In the genomic region with DNA sequence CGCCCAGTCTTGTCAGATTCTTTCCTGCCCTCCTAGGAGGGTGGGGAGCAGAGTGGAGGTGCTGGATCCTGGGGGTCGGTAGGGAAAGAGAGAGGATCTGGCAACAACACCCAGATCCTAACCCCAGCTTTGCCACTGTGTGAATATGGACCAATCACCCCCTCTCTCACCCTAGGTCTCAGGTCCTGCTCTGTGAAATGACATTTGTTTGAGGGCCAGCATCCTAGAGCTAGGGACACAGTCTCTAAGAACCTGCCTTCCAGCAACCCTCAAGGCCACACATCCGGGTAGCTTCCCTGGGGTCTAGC, we compare ENCODE assay signal across 17 cellular contexts. TPM values are rescaled to one million over a fixed set of nuclear protein-coding genes. Genes with fewer than 3 reads are reported as not detected.
DNase-seq lines count a peak whose midpoint lies in the region; ATAC-seq and TF ChIP-seq lines count a peak whose summit lies in the region.
"Had no signal": no experiment of that assay in that cellular context is flagged by ENCODE, and none has a peak within 500 bp of the region (broad histone marks: within the 10 kb centered on the region; RNA-seq: fewer than 3 reads in every experiment).

No MANE protein-coding gene starts in this region.

- H4K91ac ChIP-seq in IMR-90 (ENCODE audit: insufficient read depth, low read depth, low read length): peak overlapping the region; percentile 48

- H2AK5ac ChIP-seq in IMR-90 (ENCODE audit: low read depth, low read length) (peak overlapping the region; percentile 56; the same call in 1 of the 2 replicates), mesendoderm (ENCODE audit: low read length) (no peak overlapping the region)

- H3K9me3 ChIP-seq in IMR-90 (ENCODE audit: control insufficient read depth, insufficient read depth, low read length) (no peaks in the 10 kb centered on the region), lower lobe of right lung (no peaks in the 10 kb centered on the region), stomach (no peaks in the 10 kb centered on the region), OCI-LY7 (ENCODE audit: low read length) (no peaks in the 10 kb centered on the region)

- H3K9me2 ChIP-seq in OCI-LY7 (ENCODE audit: insufficient read depth, low read length): no peaks in the 10 kb centered on the region

- H3K36me3 Mint-ChIP-seq in brain: no peaks in the 10 kb centered on the region

- H3K23ac ChIP-seq in IMR-90 (ENCODE audit: low read depth, low read length) (no peak overlapping the region), mesendoderm (ENCODE audit: low read length) (no peak overlapping the region)

- H3K27ac Mint-ChIP-seq in brain: peak overlapping the region in 3 of 5 experiments; percentile 70 to 94 (median 77)
- H3K27ac Mint-ChIP-seq: activated naive CD8-positive, alpha-beta T cell treated with anti-CD3 and anti-CD28 coated beads, Interleukin-2, amount 50 U/mL, for 24 hours; CD4-positive, alpha-beta T cell had no signal

- H3K4me2 ChIP-seq in IMR-90 (ENCODE audit: low read depth, low read length) (peak overlapping the region; percentile 63; the same call in 1 of the 2 replicates), OCI-LY7 (ENCODE audit: low read length) (no peak overlapping the region), mesendoderm (ENCODE audit: low read length) (no peak overlapping the region)

- TF ChIP-seq RAD21 in IMR-90 (IDR thresholded peaks at IDR 0.05; ENCODE audit: low read length): no peak

- peaks cover 26% of the 10 kb centered on the region for H3K27me3 Mint-ChIP-seq in brain
- H3K27me3 Mint-ChIP-seq: activated naive CD8-positive, alpha-beta T cell treated with anti-CD3 and anti-CD28 coated beads, Interleukin-2, amount 50 U/mL, for 24 hours; CD4-positive, alpha-beta T cell had no signal

- H2AFZ ChIP-seq in IMR-90 (replicated peaks; ENCODE audit: low read length, poor library complexity): peak overlapping the region; percentile 60
- H2AFZ ChIP-seq in OCI-LY7 (ENCODE audit: low read length): no peak overlapping the region

- H3K4me1 ChIP-seq in IMR-90 (ENCODE audit: control insufficient read depth, insufficient read depth, low read length): peaks cover 24% of the 10 kb centered on the region
- peaks cover 44% of the 10 kb centered on the region for H3K4me1 ChIP-seq in lower lobe of right lung
- peaks cover 0 to 21% (median 7%) of the 10 kb centered on the region in 4 donors for H3K4me1 ChIP-seq in stomach
- H3K4me1 ChIP-seq in OCI-LY7 (ENCODE audit: insufficient read depth, low read length, poor library complexity, severe bottlenecking): no peaks in the 10 kb centered on the region
- peaks cover 7% of the 10 kb centered on the region for H3K4me1 ChIP-seq in mesendoderm (ENCODE audit: control insufficient read depth, low read depth, low read length)

- H3K9ac ChIP-seq in IMR-90 (ENCODE audit: low read depth, low read length): no peak overlapping the region
- no peak overlapping the region for H3K9ac ChIP-seq in mesendoderm (ENCODE audit: low read length)

- TF ChIP-seq EP300 in stomach (IDR thresholded peaks at IDR 0.05): no peak

- H2BK5ac ChIP-seq in IMR-90 (ENCODE audit: low read depth, low read length, poor library complexity, severe bottlenecking): peak overlapping the region; percentile 38
- no peak overlapping the region for H2BK5ac ChIP-seq in mesendoderm (ENCODE audit: low read length)

- H4K5ac ChIP-seq in IMR-90 (ENCODE audit: low read depth, low read length) (peak overlapping the region; percentile 58), mesendoderm (ENCODE audit: low read length) (no peak overlapping the region)

- peaks cover 12% of the 10 kb centered on the region for H3K9me1 ChIP-seq in IMR-90 (ENCODE audit: insufficient read depth, low read length)

- BruUV-seq in IMR-90 (replicated peaks; lab: Mats Ljungman, UMichigan) (no TSS peak), OCI-LY7 (replicated peaks; lab: Mats Ljungman, UMichigan) (no TSS peak)

- intact Hi-C loops in IMR-90 (cut with micrococcal nuclease): no loop called here
- intact Hi-C loops in lower lobe of right lung (cut with DNase I): no loop called here
- intact Hi-C loops in stomach (cut with DNase I; ENCODE audit: low total_unique reads): no loop called here
- intact Hi-C loops in OCI-LY7 (cut with micrococcal nuclease; ENCODE audit: unreplicated experiment): no loop called here

- peak; percentile 28 for ATAC-seq in IMR-90 (ENCODE audit: low read depth)
- ATAC-seq in lower lobe of right lung: peak in 1 of 2 donors; percentile 53
- no peak for ATAC-seq in GM21619 (IDR thresholded peaks at IDR 0.05; ENCODE audit: unreplicated experiment)
- ATAC-seq: activated naive CD8-positive, alpha-beta T cell treated with anti-CD3 and anti-CD28 coated beads, Interleukin-2, amount 50 U/mL, for 24 hours; GM12878; PC-3 had no signal

- in situ Hi-C loops in IMR-90 (cut with MboI; ENCODE audit: low sequenced_read_pairs): no loop called here

- dilution Hi-C loops in IMR-90 (cut with HindIII; ENCODE audit: low sequenced_read_pairs, unreplicated experiment): no loop called here

- H3K79me2 ChIP-seq in OCI-LY7 (ENCODE audit: insufficient read depth, low read depth, low read length) (no peaks in the 10 kb centered on the region), mesendoderm (ENCODE audit: control insufficient read depth, insufficient read depth, low read length) (no peaks in the 10 kb centered on the region)

- TF ChIP-seq CTCF in IMR-90 (conservative IDR thresholded peaks at IDR 0.05; ENCODE audit: low read depth, low read length): no peak
- no peak for TF ChIP-seq CTCF in brain (conservative IDR thresholded peaks at IDR 0.05)
- no peak for TF ChIP-seq CTCF in lower lobe of right lung (IDR thresholded peaks at IDR 0.05)
- TF ChIP-seq CTCF in stomach (IDR thresholded peaks at IDR 0.05): no peak
- TF ChIP-seq CTCF in OCI-LY7 (conservative IDR thresholded peaks at IDR 0.05; ENCODE audit: low read length): no peak

- peak overlapping the region; percentile 57; the same call in 1 of the 2 replicates for H2BK120ac ChIP-seq in IMR-90 (ENCODE audit: low read depth, low read length)
- no peak overlapping the region for H2BK120ac ChIP-seq in mesendoderm (ENCODE audit: low read depth, low read length)

- H3K14ac ChIP-seq in IMR-90 (replicated peaks; ENCODE audit: low read depth, low read length): 0 out of 2 replicates have a peak overlapping the region, but pooled peaks have one; percentile 5

- H3K4me1 Mint-ChIP-seq in brain: peaks cover 33% of the 10 kb centered on the region

- no CpG with 5 or more reads among the region's 3 CpGs for WGBS in IMR-90 (ENCODE audit: extremely low coverage in 2 of 2, insufficient read length in 1 of 2), 2 experiments
- 66 to 79% (median 73%) methylated on average over 3 of the region's 3 CpGs for WGBS in stomach, 5 donors
- WGBS in mesendoderm (ENCODE audit: extremely low coverage, insufficient coverage, low lambda C conversion rate): no CpG with 5 or more reads among the region's 3 CpGs

- peak overlapping the region in 1 of 2 experiments; percentile 59; a peak in 2 of 4 replicates for H4K8ac ChIP-seq in IMR-90 (ENCODE audit: low read depth in 2 of 2, low read length in 2 of 2)
- no peak overlapping the region for H4K8ac ChIP-seq in mesendoderm (ENCODE audit: low read depth, low read length)

- H3K36me3 ChIP-seq in IMR-90 (ENCODE audit: control insufficient read depth, insufficient read depth, low read length) (no peaks in the 10 kb centered on the region), lower lobe of right lung (no peaks in the 10 kb centered on the region), stomach (no peaks in the 10 kb centered on the region), OCI-LY7 (ENCODE audit: insufficient read depth, low read length) (no peaks in the 10 kb centered on the region), mesendoderm (ENCODE audit: control insufficient read depth, insufficient read depth, low read length) (no peaks in the 10 kb centered on the region)

- CTCF ChIA-PET in IMR-90 (lab: Yijun Ruan, JAX) (interaction anchor here (1.5 kb wide), 1 partner anchor 13 kb away, joined by 7 read pairs; no protein-coding TSS in a partner anchor), OCI-LY7 (lab: Charles Lee; ENCODE audit: unreplicated experiment) (no interaction called here)

- no peaks in the 10 kb centered on the region for H4K20me1 ChIP-seq in IMR-90 (ENCODE audit: insufficient read depth, low read length)
- no peaks in the 10 kb centered on the region for H4K20me1 ChIP-seq in OCI-LY7 (ENCODE audit: insufficient read depth, low read length)

- no peaks in the 10 kb centered on the region for H3K27me3 ChIP-seq in IMR-90 (ENCODE audit: control insufficient read depth, insufficient read depth, low read length)
- no peaks in the 10 kb centered on the region for H3K27me3 ChIP-seq in lower lobe of right lung (ENCODE audit: low read depth)
- no peaks in the 10 kb centered on the region for H3K27me3 ChIP-seq in stomach
- no peaks in the 10 kb centered on the region for H3K27me3 ChIP-seq in mesendoderm (ENCODE audit: insufficient read depth, low read length, poor library complexity)

- POLR2A ChIA-PET in IMR-90 (lab: Charles Lee; ENCODE audit: unreplicated experiment): interaction anchor here (0.6 kb wide), 1 partner anchor 193 kb away, joined by 10 read pairs; no protein-coding TSS in a partner anchor
- POLR2A ChIA-PET in OCI-LY7 (lab: Charles Lee): interaction anchor here (1.4 kb wide), 1 partner anchor 14 kb away, joined by 3 read pairs; no protein-coding TSS in a partner anchor

- DNase-seq in IMR-90 (no peak), lower lobe of right lung (no peak), stomach (no peak), OCI-LY7 (ENCODE audit: low spot score) (no peak), mesendoderm (no peak)
- DNase-seq: activated CD4-positive, alpha-beta T cell treated with anti-CD3 and anti-CD28 coated beads for 1 hour; activated naive CD8-positive, alpha-beta T cell treated with anti-CD3 and anti-CD28 coated beads, Interleukin-2, amount 50 U/mL, for 24 hours; CD4-positive, alpha-beta T cell; cerebellar nuclear complex; hippocampal formation; Karpas-422; PC-3 had no signal

- H3K79me1 ChIP-seq in IMR-90 (ENCODE audit: low read depth in 1 of 2, low read length in 2 of 2) (no peaks in the 10 kb centered on the region), mesendoderm (ENCODE audit: low read length) (no peaks in the 10 kb centered on the region)

- TF ChIP-seq POLR2A in IMR-90 (IDR thresholded peaks at IDR 0.05; ENCODE audit: low read depth, low read length) (no peak), stomach (IDR thresholded peaks at IDR 0.05) (no peak)

- H3K56ac ChIP-seq in IMR-90 (ENCODE audit: extremely low read depth, insufficient read depth, low read length): 0 out of 2 replicates have a peak overlapping the region, but pooled peaks have one; percentile 8
- no peak overlapping the region for H3K56ac ChIP-seq in mesendoderm (ENCODE audit: low read length)

- peaks cover 0 to 3% (median 0%) of the 10 kb centered on the region in 5 experiments for H3K9me3 Mint-ChIP-seq in brain
- H3K9me3 Mint-ChIP-seq: activated naive CD8-positive, alpha-beta T cell treated with anti-CD3 and anti-CD28 coated beads, Interleukin-2, amount 50 U/mL, for 24 hours; CD4-positive, alpha-beta T cell; neural crest cell had no signal

- H3K18ac ChIP-seq in IMR-90 (ENCODE audit: low read depth, low read length) (peak overlapping the region; percentile 55), mesendoderm (ENCODE audit: low read length) (no peak overlapping the region)

- peak overlapping the region in 1 of 5 experiments; percentile 10 for H3K4me3 Mint-ChIP-seq in brain
- H3K4me3 Mint-ChIP-seq: activated naive CD8-positive, alpha-beta T cell treated with anti-CD3 and anti-CD28 coated beads, Interleukin-2, amount 50 U/mL, for 24 hours; CD4-positive, alpha-beta T cell; neural crest cell had no signal

- H3K4ac ChIP-seq in IMR-90 (ENCODE audit: low read depth, low read length) (peak overlapping the region; percentile 21), mesendoderm (ENCODE audit: low read depth, low read length) (no peak overlapping the region)

- H3K27ac ChIP-seq in IMR-90 (ENCODE audit: insufficient read depth, low read length) (peak overlapping the region; percentile 72; the same call in 1 of the 2 replicates), lower lobe of right lung (peak overlapping the region; percentile 56), stomach (peak overlapping the region in 3 of 5 donors; percentile 54 to 64 (median 60)), OCI-LY7 (ENCODE audit: low read depth, low read length, poor library complexity, severe bottlenecking) (no peak overlapping the region), mesendoderm (ENCODE audit: low read depth, low read length) (no peak overlapping the region)
- H3K27ac ChIP-seq: epithelial cell of prostate had no signal

- no peak overlapping the region for H2AK9ac ChIP-seq in IMR-90 (replicated peaks; ENCODE audit: low read depth, low read length, poor library complexity)

- H3K4me3 ChIP-seq in IMR-90 (ENCODE audit: insufficient read depth, low read depth, low read length) (no peak overlapping the region), lower lobe of right lung (no peak overlapping the region), stomach (no peak overlapping the region), OCI-LY7 (ENCODE audit: low read depth, low read length, poor library complexity, severe bottlenecking) (no peak overlapping the region), mesendoderm (ENCODE audit: low read length) (no peak overlapping the region)
- H3K4me3 ChIP-seq: GM12878 had no signal

- H2BK15ac ChIP-seq in IMR-90 (ENCODE audit: low read depth, low read length): no peak overlapping the region; the same call in 2 of the 3 replicates
- no peak overlapping the region for H2BK15ac ChIP-seq in mesendoderm (replicated peaks; ENCODE audit: low read depth)

- peak overlapping the region; percentile 4; the same call in 1 of the 2 replicates for H2BK20ac ChIP-seq in IMR-90 (ENCODE audit: low read depth, low read length)

RNA-seq across cellular contexts. Expression of a gene that starts 28.4 kb away (rescaled TPM):
- total RNA-seq in IMR-90 (2012; rRNA removed) (3.6 and 4.1 TPM in 2 replicates), lower lobe of right lung (9.3 TPM), stomach (10 to 100 TPM in 2 of 5 donors, 1 to 10 TPM in 3; 1.2 to 17.7 (median 9.7) TPM), OCI-LY7 (2022) (21.2 and 22.8 TPM in 2 replicates)
- polyA plus RNA-seq in IMR-90 (2012; rRNA removed) (19.9 and 21.7 TPM in 2 replicates), brain (ENCODE audit: insufficient read depth, low read depth, low replicate concordance) (6.8 TPM), stomach (10 to 100 TPM in 1 of 3 donors, 1 to 10 TPM in 2; 6.3 to 11.0 (median 6.4) TPM)
- 11.1 and 15.2 TPM in 2 replicates for polyA plus RNA-seq in IMR-90 (2012; cell fraction: cytosol; rRNA removed)
- 52.0 and 95.3 TPM in 2 replicates for polyA plus RNA-seq in IMR-90 (2012; cell fraction: nucleus; rRNA removed; ENCODE audit: low replicate concordance)
- 7.1 and 12.3 TPM in 2 replicates for total RNA-seq in OCI-LY7 (2014; rRNA removed; shearing (Covaris generic))
- polyA plus RNA-seq in mesendoderm (2013, experiment 1 of 2): 1.6 TPM
- 2.0 TPM for polyA plus RNA-seq in mesendoderm (2013, experiment 2 of 2)

Comparison
In these comparisons a context has a peak if more than half of its experiments do, and no peak if none do; other contexts are left out.
1. H3K27ac ChIP-seq: peak in IMR-90 (single experiment), lower lobe of right lung (single experiment) and stomach (3 of 5); none in OCI-LY7 (single experiment) and mesendoderm (single experiment).